21 cellular contexts compared by ENCODE assay signal in genomic region chr14:56207626-56208297, GRCh38.
DNase-seq lines count a peak whose midpoint lies in the region; ATAC-seq, FAIRE-seq and TF ChIP-seq lines count a peak whose summit lies in the region.
"Had no signal": no experiment of that assay in that cellular context is flagged by ENCODE, and none has a peak within 500 bp of the region (broad histone marks: within the 10 kb centered on the region; RNA-seq: fewer than 3 reads in every experiment).

No MANE protein-coding gene starts in this region.

- no peak overlapping the region for H3K18ac ChIP-seq in IMR-90 (ENCODE audit: low read depth, low read length)

- no TSS peak for BruUV-seq in IMR-90 (replicated peaks; lab: Mats Ljungman, UMichigan)

- no peak overlapping the region for H3K27ac ChIP-seq in A549
- no peak overlapping the region for H3K27ac ChIP-seq in IMR-90 (ENCODE audit: insufficient read depth, low read length)
- no peak overlapping the region for H3K27ac ChIP-seq in lower lobe of right lung

- no peak for FAIRE-seq in A549 (lab: Jason Lieb, UNC)
- FAIRE-seq: GM12892 had no signal

- H3K36me3 ChIP-seq in IMR-90 (ENCODE audit: control insufficient read depth, insufficient read depth, low read length) (no peaks in the 10 kb centered on the region), lower lobe of right lung (no peaks in the 10 kb centered on the region)
- H3K36me3 ChIP-seq: MG63 had no signal

- no peak overlapping the region for H3K56ac ChIP-seq in IMR-90 (ENCODE audit: extremely low read depth, insufficient read depth, low read length)

- TF ChIP-seq CTCF in A549 (IDR thresholded peaks at IDR 0.05) (no peak), IMR-90 (conservative IDR thresholded peaks at IDR 0.05; ENCODE audit: low read depth, low read length) (no peak), lower lobe of right lung (IDR thresholded peaks at IDR 0.05) (no peak)

- H3K9me1 ChIP-seq in IMR-90 (ENCODE audit: insufficient read depth, low read length), result peaks cover 2% of the 10 kb centered on the region; the same call in 1 of the 2 replicates

- H2BK20ac ChIP-seq in IMR-90 (ENCODE audit: low read depth, low read length), result no peak overlapping the region

- no peak overlapping the region for H3K9ac ChIP-seq in IMR-90 (ENCODE audit: low read depth, low read length)

- no peak for DNase-seq in A549 (ENCODE audit: low read depth in 1 of 2, low spot score in 1 of 2)
- peak; percentile 18 for DNase-seq in IMR-90
- DNase-seq in RKO (ENCODE audit: low spot score), result peak; percentile 15
- no peak for DNase-seq in lower lobe of right lung
- DNase-seq in middle frontal gyrus (ENCODE audit: extremely low spot score, low spot score), result no peak
- no peak for DNase-seq in A172 (ENCODE audit: low spot score)
- DNase-seq in mucosa of gallbladder (ENCODE audit: low spot score), result no peak
- DNase-seq in hippocampal formation (lab: John Stamatoyannopoulos, UW), result no peak
- DNase-seq: ACHN; activated CD8-positive, alpha-beta T cell treated with anti-CD3 and anti-CD28 coated beads for 36 hours; activated T-cell treated with anti-CD3 and anti-CD28 coated beads, Interleukin-2, amount 50 U/mL, for 48 hours; CD8-positive, alpha-beta T cell; GF-D8; hypothalamus; MG63; NCI-H2171; NK-92 treated with Interleukin-12 subunit alpha and Interleukin-12 subunit beta, amount 100 ng/mL, for 24 hours; stimulated activated naive B cell treated with anti-CD40 and anti-IgM and Interleukin-4, amounts not matched to agents 10 μg/mL and 1 μg/mL and 100 μg/mL, for 72 hours; T-helper 1 cell had no signal

- 0 out of 2 replicates have a peak overlapping the region, but pooled peaks have one; percentile 27 for H2AK5ac ChIP-seq in IMR-90 (ENCODE audit: low read depth, low read length)

- POLR2A ChIA-PET in A549 (lab: Yijun Ruan, JAX), result no interaction called here
- POLR2A ChIA-PET in IMR-90 (lab: Charles Lee; ENCODE audit: unreplicated experiment), result no interaction called here

- H2AK9ac ChIP-seq in IMR-90 (replicated peaks; ENCODE audit: low read depth, low read length, poor library complexity), result no peak overlapping the region

- intact Hi-C loops in IMR-90 (cut with micrococcal nuclease) (no loop called here), lower lobe of right lung (cut with DNase I) (no loop called here)

- H2BK120ac ChIP-seq in IMR-90 (ENCODE audit: low read depth, low read length), result no peak overlapping the region

- dilution Hi-C loops in IMR-90 (cut with HindIII; ENCODE audit: low sequenced_read_pairs, unreplicated experiment), result no loop called here

- H3K9me3 ChIP-seq in A549, result no peaks in the 10 kb centered on the region
- H3K9me3 ChIP-seq in IMR-90 (ENCODE audit: control insufficient read depth, insufficient read depth, low read length), result no peaks in the 10 kb centered on the region
- H3K9me3 ChIP-seq in lower lobe of right lung, result no peaks in the 10 kb centered on the region
- H3K9me3 ChIP-seq: MG63 had no signal

- no peak for TF ChIP-seq EP300 in A549 (IDR thresholded peaks at IDR 0.05)

- H4K20me1 ChIP-seq in IMR-90 (ENCODE audit: insufficient read depth, low read length), result 0 out of 2 replicates have a peak, but pooled peaks cover 2% of the 10 kb centered on the region

- H3K4me2 ChIP-seq in A549 (no peak overlapping the region), IMR-90 (ENCODE audit: low read depth, low read length) (no peak overlapping the region)

- no peak overlapping the region for H4K5ac ChIP-seq in IMR-90 (ENCODE audit: low read depth, low read length)

- ATAC-seq in A549 (peak; percentile 13 to 61; a peak in 4 of 6 replicates), IMR-90 (ENCODE audit: low read depth) (no peak; the same call in 1 of the 2 replicates), lower lobe of right lung (peak; percentile 31 to 48)
- ATAC-seq: activated CD8-positive, alpha-beta T cell treated with anti-CD3 and anti-CD28 coated beads for 36 hours; CD8-positive, alpha-beta T cell; Right ventricle myocardium inferior; stimulated activated naive B cell treated with anti-CD40 and anti-IgM and Interleukin-4, amounts not matched to agents 10 μg/mL and 1 μg/mL and 100 μg/mL, for 72 hours had no signal

- no peak overlapping the region for H3K4me3 ChIP-seq in A549
- no peak overlapping the region for H3K4me3 ChIP-seq in IMR-90 (ENCODE audit: insufficient read depth, low read depth, low read length)
- no peak overlapping the region for H3K4me3 ChIP-seq in lower lobe of right lung
- H3K4me3 ChIP-seq: MG63 had no signal

- H3K4me1 ChIP-seq in A549 (peaks cover 16% of the 10 kb centered on the region; the same call in 2 of the 3 replicates), IMR-90 (ENCODE audit: control insufficient read depth, insufficient read depth, low read length) (peaks cover 2% of the 10 kb centered on the region; the same call in 1 of the 2 replicates), lower lobe of right lung (peaks cover 14% of the 10 kb centered on the region)

- no peak overlapping the region for H2BK5ac ChIP-seq in IMR-90 (ENCODE audit: low read depth, low read length, poor library complexity, severe bottlenecking)

- H4K8ac ChIP-seq in IMR-90 (ENCODE audit: low read depth in 2 of 2, low read length in 2 of 2), result no peak overlapping the region

- H4K91ac ChIP-seq in IMR-90 (ENCODE audit: insufficient read depth, low read depth, low read length), result peak overlapping the region; percentile 15; the same call in 1 of the 2 replicates

- no peak overlapping the region for H2AFZ ChIP-seq in IMR-90 (replicated peaks; ENCODE audit: low read length, poor library complexity)

- TF ChIP-seq POLR2A in A549 (IDR thresholded peaks at IDR 0.05; ENCODE audit: low read length) (no peak), IMR-90 (IDR thresholded peaks at IDR 0.05; ENCODE audit: low read depth, low read length) (no peak)

- no peak overlapping the region for H2BK15ac ChIP-seq in IMR-90 (ENCODE audit: low read depth, low read length)

- CTCF ChIA-PET in A549 (lab: Yijun Ruan, JAX), result no interaction called here
- CTCF ChIA-PET in IMR-90 (lab: Yijun Ruan, JAX), result no interaction called here

- in situ Hi-C loops in IMR-90 (cut with MboI; ENCODE audit: low sequenced_read_pairs), result no loop called here

- peaks cover 9 to 33% of the 10 kb centered on the region in 2 experiments for H3K79me1 ChIP-seq in IMR-90 (ENCODE audit: low read depth in 1 of 2, low read length in 2 of 2)

- TF ChIP-seq RAD21 in A549 (conservative IDR thresholded peaks at IDR 0.05 in 1 of 2, IDR thresholded peaks at IDR 0.05 in 1 of 2) (no peak), IMR-90 (IDR thresholded peaks at IDR 0.05; ENCODE audit: low read length) (no peak)

- no peak overlapping the region for H3K4ac ChIP-seq in IMR-90 (ENCODE audit: low read depth, low read length)

- no peak overlapping the region for H3K14ac ChIP-seq in IMR-90 (replicated peaks; ENCODE audit: low read depth, low read length)

- no peaks in the 10 kb centered on the region for H3K27me3 ChIP-seq in IMR-90 (ENCODE audit: control insufficient read depth, insufficient read depth, low read length)
- H3K27me3 ChIP-seq in lower lobe of right lung (ENCODE audit: low read depth), result no peaks in the 10 kb centered on the region
- H3K27me3 ChIP-seq: MG63 had no signal

- 75% methylated on average over 3 of the region's 3 CpGs for WGBS in A549 (ENCODE audit: missing lambda C conversion rate)
- WGBS in IMR-90 (ENCODE audit: extremely low coverage in 2 of 2, insufficient read length in 1 of 2), 2 experiments, result 100% methylated on average over 1 of the region's 3 CpGs; no CpG with 5 or more reads in 1 of the 2 experiments

- peak overlapping the region; percentile 84 for H3K23ac ChIP-seq in IMR-90 (ENCODE audit: low read depth, low read length)

TF ChIP-seq in A549, 52 proteins besides CTCF, POLR2A, EP300 and RAD21 (continues in another document):
- TF ChIP-seq MAFK (IDR thresholded peaks at IDR 0.05; ENCODE audit: partially characterized antibody), result no peak
- no peak for TF ChIP-seq EHF (CRISPR knock-in tag; IDR thresholded peaks at IDR 0.05)
- TF ChIP-seq BHLHE40 (IDR thresholded peaks at IDR 0.05; ENCODE audit: low read depth, low read length), result no peak
- TF ChIP-seq RARB (CRISPR knock-in tag; IDR thresholded peaks at IDR 0.05), result no peak
- no peak for TF ChIP-seq MAX (IDR thresholded peaks at IDR 0.05)
- TF ChIP-seq CBX8 (IDR thresholded peaks at IDR 0.05), result no peak
- no peak for TF ChIP-seq HDAC2 (IDR thresholded peaks at IDR 0.05)
- no peak for TF ChIP-seq HEYL (CRISPR knock-in tag; IDR thresholded peaks at IDR 0.05)
- TF ChIP-seq CHD4 (IDR thresholded peaks at IDR 0.05; ENCODE audit: borderline replicate concordance), result no peak
- TF ChIP-seq ESRRA (IDR thresholded peaks at IDR 0.05; ENCODE audit: borderline replicate concordance, low read length), result no peak

TF ChIP-seq in IMR-90, 13 proteins besides CTCF, POLR2A, EP300 and RAD21:
- TF ChIP-seq USF2 (IDR thresholded peaks at IDR 0.05; ENCODE audit: low read depth, low read length) (no peak), RFX5 (IDR thresholded peaks at IDR 0.05; ENCODE audit: low read depth, low read length) (no peak), CEBPB (IDR thresholded peaks at IDR 0.05; ENCODE audit: low read depth, low read length) (no peak), MXI1 (IDR thresholded peaks at IDR 0.05; ENCODE audit: borderline replicate concordance, low read depth, low read length) (no peak), NFE2L2 (IDR thresholded peaks at IDR 0.05; ENCODE audit: low read depth, low read length) (no peak), RCOR1 (IDR thresholded peaks at IDR 0.05; ENCODE audit: insufficient replicate concordance, low read length) (no peak), FOS (IDR thresholded peaks at IDR 0.05; ENCODE audit: low read depth, low read length) (no peak), MAFK (IDR thresholded peaks at IDR 0.05; ENCODE audit: low read depth, low read length) (no peak)

Comparison
In these comparisons a context has a peak if more than half of its experiments do, and no peak if none do; other contexts are left out.
1. DNase-seq: peak in IMR-90 (single experiment) and RKO (single experiment); none in A549 (0 of 2), lower lobe of right lung (single experiment), middle frontal gyrus (single experiment), A172 (single experiment), mucosa of gallbladder (single experiment) and hippocampal formation (0 of 2).